Comparison of ENCODE assay signal across 8 cellular contexts in genomic region chr11:62553839-62554361, GRCh38. TPM values are rescaled to one million over a fixed set of nuclear protein-coding genes. Genes with fewer than 3 reads are reported as not detected.
A peak's percentile ranks its signal among the peaks of the same experiment; 100 is the strongest.
DNase-seq lines count a peak whose midpoint lies in the region; ATAC-seq and TF ChIP-seq lines count a peak whose summit lies in the region.

No MANE protein-coding gene starts in this region.

- no peaks in the 10 kb centered on the region for H3K27me3 ChIP-seq in ACC112 (ENCODE audit: insufficient read depth, low read length)
- H3K27me3 ChIP-seq in muscle layer of colon (ENCODE audit: control insufficient read depth in 1 of 2, insufficient read depth in 2 of 2, low read length in 2 of 2) = no peaks in the 10 kb centered on the region

- no peak for DNase-seq in caudate nucleus (lab: John Stamatoyannopoulos, UW)
- no peak for DNase-seq in ureter (ENCODE audit: low spot score)
- DNase-seq in NAMALWA (ENCODE audit: low spot score) = no peak

- TF ChIP-seq EP300 in Ishikawa (IDR thresholded peaks at IDR 0.05; ENCODE audit: borderline replicate concordance) = no peak

- no peak for TF ChIP-seq RAD21 in Ishikawa (IDR thresholded peaks at IDR 0.05; ENCODE audit: low read depth)

- H2AFZ ChIP-seq in ACC112 (ENCODE audit: low read length, unreplicated experiment) = no peak overlapping the region

- no peak for ATAC-seq in GM21825 (IDR thresholded peaks at IDR 0.05; ENCODE audit: unreplicated experiment)
- no peak for ATAC-seq in HG03097 (IDR thresholded peaks at IDR 0.05; ENCODE audit: low FRiP score, unreplicated experiment)

- H3K4me1 ChIP-seq in ACC112 (ENCODE audit: control insufficient read depth, insufficient read depth, low read length, unreplicated experiment) (peaks cover 70% of the 10 kb centered on the region), muscle layer of colon (ENCODE audit: insufficient read depth, low read length) (peaks cover 72% of the 10 kb centered on the region)

- H3K79me2 ChIP-seq in ACC112 (ENCODE audit: control insufficient read depth, insufficient read depth, low read length, unreplicated experiment) = peaks cover 2% of the 10 kb centered on the region

- H3K36me3 ChIP-seq in ACC112 (ENCODE audit: insufficient read depth, low read length) (no peaks in the 10 kb centered on the region; the same call in 1 of the 2 replicates), muscle layer of colon (ENCODE audit: insufficient read depth, low read length) (peaks cover 7% of the 10 kb centered on the region)

- H3K27ac ChIP-seq in ACC112 (ENCODE audit: low read depth, low read length) = peak overlapping the region; percentile 100
- H3K27ac ChIP-seq in caudate nucleus (ENCODE audit: low read depth, low read length) = peak overlapping the region; percentile 96
- H3K27ac ChIP-seq in muscle layer of colon (ENCODE audit: low read depth, low read length) = peak overlapping the region; percentile 84

- peak overlapping the region; percentile 65 for H3K9ac ChIP-seq in muscle layer of colon (ENCODE audit: low read length)

- H3K4me3 ChIP-seq in ACC112 (ENCODE audit: low read depth, low read length) = peak overlapping the region; percentile 76
- peak overlapping the region in 1 of 2 donors; percentile 28 for H3K4me3 ChIP-seq in muscle layer of colon (ENCODE audit: low read depth in 1 of 2, low read length in 2 of 2)

- no peaks in the 10 kb centered on the region for H3K9me3 ChIP-seq in muscle layer of colon (ENCODE audit: low read length)

TF ChIP-seq in Ishikawa, 13 proteins besides CTCF, POLR2A, EP300 and RAD21:
- TF ChIP-seq ZBTB7A (IDR thresholded peaks at IDR 0.05; ENCODE audit: low read depth) (0 out of 2 replicates have a peak, but pooled peaks have one; percentile 0), USF1 (IDR thresholded peaks at IDR 0.05) (no peak), TEAD4 (IDR thresholded peaks at IDR 0.05) (0 out of 2 replicates have a peak, but pooled peaks have one; percentile 2)

RNA-seq across cellular contexts. Expression of gene AHNAK, which starts 7.3 kb away (rescaled TPM):
- 546 TPM for total RNA-seq in ureter

RNA-seq across cellular contexts. Expression of gene EEF1G, which starts 19.8 kb away (rescaled TPM):
- 1,627 TPM for total RNA-seq in ureter

RNA-seq across cellular contexts. Expression of gene TUT1, which starts 37.4 kb away (rescaled TPM):
- 30.4 TPM for total RNA-seq in ureter

RNA-seq across cellular contexts. Expression of gene MTA2, which starts 47.8 kb away (rescaled TPM):
- 128 TPM for total RNA-seq in ureter

RNA-seq across cellular contexts. Expression of gene EML3, which starts 58.7 kb away (rescaled TPM):
- 83.2 TPM for total RNA-seq in ureter
